In the genomic region with DNA sequence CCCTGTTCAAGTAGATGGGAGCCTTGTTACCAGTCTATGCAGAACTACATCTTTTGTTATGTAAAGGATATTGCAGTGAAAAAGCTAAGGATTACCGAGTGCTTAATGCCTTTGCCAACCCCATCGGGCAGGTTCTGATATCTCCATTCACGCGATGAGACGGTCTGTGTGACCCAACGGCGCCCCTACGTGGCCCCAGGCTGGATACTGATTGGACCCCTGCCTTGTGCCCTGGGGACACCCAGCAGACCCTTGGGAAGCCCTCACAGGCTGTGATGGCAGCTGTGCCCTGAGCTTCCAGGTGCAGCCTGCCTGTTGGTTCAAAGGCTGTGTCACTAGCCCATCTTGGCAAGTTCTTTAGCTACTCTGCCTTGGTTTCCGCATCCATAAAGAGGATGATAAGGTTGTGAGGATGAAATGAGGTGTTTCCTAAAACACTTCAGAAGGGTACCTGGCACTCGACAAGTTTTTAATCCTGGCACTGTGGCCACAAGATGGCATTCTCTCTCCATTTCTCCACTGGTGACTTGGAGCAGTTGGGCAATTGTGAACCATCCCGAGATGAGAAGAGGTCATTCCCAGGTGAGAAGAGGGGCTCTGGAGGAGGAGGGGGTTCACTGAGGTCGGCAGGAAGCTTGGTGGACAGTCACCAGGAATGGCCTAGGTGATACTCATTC, we compare ENCODE assay signal across 15 cellular contexts. TPM values are rescaled to one million over a fixed set of nuclear protein-coding genes. Genes with fewer than 3 reads are reported as not detected.
DNase-seq lines count a peak whose midpoint lies in the region; ATAC-seq and TF ChIP-seq lines count a peak whose summit lies in the region.
"Had no signal": no experiment of that assay in that cellular context is flagged by ENCODE, and none has a peak within 500 bp of the region (broad histone marks: within the 10 kb centered on the region; RNA-seq: fewer than 3 reads in every experiment).

No MANE protein-coding gene starts in this region.

- intact Hi-C loops in Right ventricle myocardium superior (cut with DNase I): no loop called here

- H3K36me3 Mint-ChIP-seq in type B pancreatic cell: peaks cover 10% of the 10 kb centered on the region

- no peaks in the 10 kb centered on the region for H3K27me3 Mint-ChIP-seq in type B pancreatic cell

- TF ChIP-seq CTCF in right atrium auricular region (IDR thresholded peaks at IDR 0.05): no peak
- TF ChIP-seq CTCF in RWPE2 (IDR thresholded peaks at IDR 0.05; ENCODE audit: poor library complexity, severe bottlenecking): peak; percentile 21
- TF ChIP-seq CTCF in type B pancreatic cell (conservative IDR thresholded peaks at IDR 0.05): no peak

- H3K4me1 ChIP-seq in right atrium auricular region (peaks cover 0 to 44% of the 10 kb centered on the region in 2 donors), RWPE2 (ENCODE audit: insufficient read depth, poor library complexity, severe bottlenecking) (peaks cover 52% of the 10 kb centered on the region)

- H3K27ac ChIP-seq in right atrium auricular region (no peak overlapping the region), RWPE2 (ENCODE audit: poor library complexity, severe bottlenecking) (peak overlapping the region; percentile 79), epithelial cell of prostate (peak overlapping the region; percentile 68)
- H3K27ac ChIP-seq: foreskin keratinocyte, vagina had no signal

- no peak for ATAC-seq in Right ventricle myocardium superior (ENCODE audit: poor library complexity)
- ATAC-seq in RWPE2 (ENCODE audit: low read depth): no peak
- ATAC-seq in HG03460 (IDR thresholded peaks at IDR 0.05; ENCODE audit: unreplicated experiment): no peak
- ATAC-seq: foreskin keratinocyte had no signal

- no peak overlapping the region for H3K4me3 ChIP-seq in right atrium auricular region
- H3K4me3 ChIP-seq in RWPE2 (ENCODE audit: severe bottlenecking): no peak overlapping the region
- H3K4me3 ChIP-seq: vagina had no signal

- peaks cover 8% of the 10 kb centered on the region for H3K4me1 Mint-ChIP-seq in type B pancreatic cell (ENCODE audit: unreplicated experiment)

- no peak overlapping the region for H3K27ac Mint-ChIP-seq in type B pancreatic cell

- H3K27me3 ChIP-seq in right atrium auricular region: no peaks in the 10 kb centered on the region
- H3K27me3 ChIP-seq in RWPE2 (ENCODE audit: insufficient read depth, poor library complexity, severe bottlenecking): no peaks in the 10 kb centered on the region
- H3K27me3 ChIP-seq: foreskin keratinocyte, vagina had no signal

- H3K9me3 ChIP-seq in right atrium auricular region (no peaks in the 10 kb centered on the region), RWPE2 (ENCODE audit: severe bottlenecking) (no peaks in the 10 kb centered on the region)
- H3K9me3 ChIP-seq: vagina had no signal

- DNase-seq in right atrium auricular region (ENCODE audit: low spot score) (peak; percentile 48), Right ventricle myocardium superior (no peak), RWPE2 (ENCODE audit: low spot score) (no peak), epithelial cell of prostate (ENCODE audit: low read depth, low spot score) (no peak), type B pancreatic cell (ENCODE audit: extremely low spot score, unreplicated experiment) (peak; percentile 62), NCI-H1436 (lab: John Stamatoyannopoulos, UW) (no peak), SK-N-DZ (ENCODE audit: low spot score) (no peak)
- DNase-seq: activated effector memory CD4-positive, alpha-beta T cell treated with Interleukin-2 at 50 U/mL for 16 hours; foreskin keratinocyte; Kasumi-1; NCI-H2171 treated with DMSO at 0.1 percent for 48 hours; OCI-M1 had no signal

- H3K36me3 ChIP-seq in right atrium auricular region (peaks cover 13% of the 10 kb centered on the region), RWPE2 (ENCODE audit: low read depth) (peaks cover 44% of the 10 kb centered on the region)

- no peaks in the 10 kb centered on the region for H3K9me3 Mint-ChIP-seq in type B pancreatic cell
- H3K9me3 Mint-ChIP-seq: neural crest cell had no signal

- no peak overlapping the region for H3K4me3 Mint-ChIP-seq in type B pancreatic cell
- H3K4me3 Mint-ChIP-seq: neural crest cell had no signal

RNA-seq across cellular contexts. Expression of a gene that starts 33.6 kb away (rescaled TPM):
- total RNA-seq in right atrium auricular region (10 to 100 TPM; 36.1 to 38.6 TPM), Right ventricle myocardium superior (51.7 TPM), type B pancreatic cell (ENCODE audit: low replicate concordance) (58.4 and 66.2 TPM in 2 replicates)
- polyA plus RNA-seq in SK-N-DZ (2014; cell fraction: cytosol; rRNA removed): 26.2 and 27.2 TPM in 2 replicates
- polyA plus RNA-seq in SK-N-DZ (2014; cell fraction: nucleus; rRNA removed): 15.1 and 17.8 TPM in 2 replicates

Comparison
In these comparisons a context has a peak if more than half of its experiments do, and no peak if none do; other contexts are left out.
1. DNase-seq: peak in right atrium auricular region (single experiment) and type B pancreatic cell (single experiment); none in Right ventricle myocardium superior (single experiment), RWPE2 (single experiment), epithelial cell of prostate (single experiment), NCI-H1436 (single experiment) and SK-N-DZ (single experiment).
2. H3K27ac ChIP-seq: peak in RWPE2 (single experiment) and epithelial cell of prostate (single experiment); none in right atrium auricular region (0 of 2).